In genomic region chr11:110447897-110448522, GRCh38 we compare ENCODE assay signal across 9 cellular contexts. TPM values are rescaled to one million over a fixed set of nuclear protein-coding genes. Genes with fewer than 3 reads are reported as not detected.
DNase-seq lines count a peak whose midpoint lies in the region; ATAC-seq, FAIRE-seq and TF ChIP-seq lines count a peak whose summit lies in the region.
"Had no signal": no experiment of that assay in that cellular context is flagged by ENCODE, and none has a peak within 500 bp of the region (broad histone marks: within the 10 kb centered on the region; RNA-seq: fewer than 3 reads in every experiment).

No MANE protein-coding gene starts in this region.

- H3K27me3 Mint-ChIP-seq in stimulated activated naive CD8-positive, alpha-beta T cell treated with anti-CD3 and anti-CD28 coated beads, Interleukin-15, amount 100 ng/mL, for 72 hours = no peaks in the 10 kb centered on the region
- H3K27me3 Mint-ChIP-seq: activated T-helper 17 cell treated with anti-CD3 and anti-CD28 coated beads, Interleukin-2, amount 50 U/mL, for 72 hours had no signal

- POLR2A ChIA-PET in A673 (lab: Charles Lee; ENCODE audit: low non-redundant PET) = no interaction called here

- peaks cover 0 to 9% of the 10 kb centered on the region in 2 donors for H3K9me3 Mint-ChIP-seq in stimulated activated naive CD8-positive, alpha-beta T cell treated with anti-CD3 and anti-CD28 coated beads, Interleukin-15, amount 100 ng/mL, for 72 hours
- H3K9me3 Mint-ChIP-seq: activated T-helper 17 cell treated with anti-CD3 and anti-CD28 coated beads, Interleukin-2, amount 50 U/mL, for 72 hours had no signal

- H3K4me1 ChIP-seq in A673 (ENCODE audit: insufficient read depth, low read length, poor library complexity, severe bottlenecking) (peaks cover 20% of the 10 kb centered on the region), kidney (ENCODE audit: control insufficient read depth in 1 of 2, insufficient read depth in 1 of 2, low read depth in 1 of 2, low read length in 2 of 2) (no peaks in the 10 kb centered on the region)

- no TSS peak for BruUV-seq in A673 (replicated peaks; lab: Mats Ljungman, UMichigan)

- no peak for ATAC-seq in GM18511 (IDR thresholded peaks at IDR 0.05; ENCODE audit: unreplicated experiment)
- no peak for ATAC-seq in stimulated activated naive CD8-positive, alpha-beta T cell treated with anti-CD3 and anti-CD28 coated beads, Interleukin-15, amount 100 ng/mL, for 72 hours
- ATAC-seq: activated T-helper 17 cell treated with anti-CD3 and anti-CD28 coated beads, Interleukin-2, amount 50 U/mL, for 72 hours had no signal

- no peak overlapping the region for H3K4me3 ChIP-seq in A673 (ENCODE audit: low read depth, low read length, poor library complexity, severe bottlenecking)
- H3K4me3 ChIP-seq in GM12865 (ENCODE audit: low read depth, low read length) = no peak overlapping the region
- H3K4me3 ChIP-seq in kidney (ENCODE audit: low read length in 2 of 2) = no peak overlapping the region

- FAIRE-seq in RCC 7860 (lab: Jason Lieb, UNC) (peak; percentile 32), kidney (lab: Jason Lieb, UNC) (peak; percentile 42)

- H3K4me1 Mint-ChIP-seq in stimulated activated naive CD8-positive, alpha-beta T cell treated with anti-CD3 and anti-CD28 coated beads, Interleukin-15, amount 100 ng/mL, for 72 hours = peaks cover 38% of the 10 kb centered on the region

- H3K27me3 ChIP-seq in A673 (replicated peaks; ENCODE audit: insufficient read depth, low read depth, low read length, poor library complexity) = no peaks in the 10 kb centered on the region

- no peak overlapping the region for H3K27ac Mint-ChIP-seq in stimulated activated naive CD8-positive, alpha-beta T cell treated with anti-CD3 and anti-CD28 coated beads, Interleukin-15, amount 100 ng/mL, for 72 hours
- H3K27ac Mint-ChIP-seq: activated T-helper 17 cell treated with anti-CD3 and anti-CD28 coated beads, Interleukin-2, amount 50 U/mL, for 72 hours had no signal

- no peak overlapping the region for H3K9ac ChIP-seq in kidney (ENCODE audit: low read length in 2 of 2)

- CTCF ChIA-PET in A673 (lab: Charles Lee) = no interaction called here

- TF ChIP-seq CTCF in A673 (conservative IDR thresholded peaks at IDR 0.05; ENCODE audit: low read depth, low read length) (peak; percentile 65), GM12865 (IDR thresholded peaks at IDR 0.05; ENCODE audit: insufficient read depth, low read depth, low read length, missing control alignments) (peak; percentile 37), kidney (IDR thresholded peaks at IDR 0.05; ENCODE audit: borderline replicate concordance, extremely low read depth, insufficient read depth) (peak; percentile 43)

- H3K4me3 Mint-ChIP-seq in stimulated activated naive CD8-positive, alpha-beta T cell treated with anti-CD3 and anti-CD28 coated beads, Interleukin-15, amount 100 ng/mL, for 72 hours = no peak overlapping the region
- H3K4me3 Mint-ChIP-seq: activated T-helper 17 cell treated with anti-CD3 and anti-CD28 coated beads, Interleukin-2, amount 50 U/mL, for 72 hours had no signal

- H3K27ac ChIP-seq in A673 (ENCODE audit: low read depth, low read length, poor library complexity, severe bottlenecking) = no peak overlapping the region
- no peak overlapping the region for H3K27ac ChIP-seq in kidney (ENCODE audit: low read depth in 2 of 2, low read length in 2 of 2)

- DNase-seq in A673 (ENCODE audit: low spot score) (no peak), GM12865 (ENCODE audit: low read depth) (peak; percentile 38), RCC 7860 (ENCODE audit: low spot score) (no peak), kidney (no peak), NCI-H187 treated with DMSO at 0.1 percent for 48 hours (lab: John Stamatoyannopoulos, UW) (no peak)
- DNase-seq in activated naive CD4-positive, alpha-beta T cell treated with Interleukin-2 at 50 U/mL for 16 hours = no peak
- no peak for DNase-seq in stimulated activated naive CD8-positive, alpha-beta T cell treated with anti-CD3 and anti-CD28 coated beads, Interleukin-15, amount 100 ng/mL, for 72 hours

- intact Hi-C loops in A673 (cut with micrococcal nuclease; ENCODE audit: unreplicated experiment) = no loop called here
- intact Hi-C loops in kidney (cut with DNase I) = no loop called here

- H3K36me3 ChIP-seq in A673 (ENCODE audit: insufficient read depth, low read length, poor library complexity, severe bottlenecking) = peaks cover 70% of the 10 kb centered on the region
- H3K36me3 ChIP-seq in kidney (ENCODE audit: control insufficient read depth in 1 of 2, insufficient read depth in 2 of 2, low read length in 2 of 2) = no peaks in the 10 kb centered on the region

- H3K9me3 ChIP-seq in A673 (ENCODE audit: low read depth, low read length, poor library complexity, severe bottlenecking) (no peaks in the 10 kb centered on the region), kidney (ENCODE audit: control insufficient read depth in 1 of 2, low read length in 2 of 2) (no peaks in the 10 kb centered on the region)

RNA-seq across cellular contexts. Expression of gene FDX1, which starts 18.3 kb away (rescaled TPM):
- total RNA-seq in A673 (2021) (59.5 and 62.3 TPM in 2 replicates), kidney (13.1 TPM)
- 34.4 TPM for polyA plus RNA-seq in kidney (ENCODE audit: insufficient read depth, low read depth, low replicate concordance)
